Comparison of ENCODE assay signal across 12 cellular contexts in the genomic region with DNA sequence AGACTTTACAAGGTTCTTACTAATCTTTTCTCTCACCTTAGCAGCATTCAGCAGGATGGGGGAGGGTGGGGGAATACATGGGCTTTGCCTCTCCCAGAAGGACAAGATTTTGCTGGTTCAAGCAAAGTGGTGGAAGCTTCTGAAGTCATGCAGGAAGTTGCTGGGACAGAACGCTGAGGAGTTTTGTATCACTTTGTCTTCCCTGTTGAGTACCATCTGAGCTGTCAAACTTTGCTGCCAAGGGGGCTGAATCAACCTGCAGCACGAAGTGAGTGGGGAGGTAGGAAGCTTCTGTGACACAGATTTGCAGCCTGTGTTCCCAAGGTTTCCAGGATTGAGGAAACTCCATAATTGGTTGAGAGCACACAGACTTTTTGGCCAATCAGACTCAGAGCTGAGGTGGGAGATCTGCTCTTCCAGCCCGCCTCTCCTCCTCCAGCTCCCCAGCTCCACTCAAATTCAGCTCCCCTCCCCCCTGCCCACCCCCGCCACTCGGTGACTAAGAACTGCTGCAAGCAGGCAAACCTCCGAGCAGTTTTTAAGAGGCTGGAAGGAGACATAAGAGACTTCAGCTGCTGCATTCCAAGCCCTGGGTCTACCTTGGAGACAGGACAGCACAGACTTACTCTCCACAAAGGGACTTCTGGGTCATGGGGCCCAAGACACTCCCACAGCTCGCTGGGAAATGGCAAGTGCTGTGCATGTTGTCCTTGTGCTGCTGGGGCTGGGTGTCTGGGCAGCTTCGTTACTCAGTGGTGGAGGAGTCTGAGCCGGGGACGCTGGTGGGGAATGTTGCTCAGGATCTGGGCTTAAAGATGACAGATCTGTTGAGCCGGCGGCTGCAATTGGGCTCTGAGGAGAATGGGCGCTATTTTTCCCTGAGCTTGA. TPM values are rescaled to one million over a fixed set of nuclear protein-coding genes. Genes with fewer than 3 reads are reported as not detected.
DNase-seq lines count a peak whose midpoint lies in the region; ATAC-seq and TF ChIP-seq lines count a peak whose summit lies in the region.
"Had no signal": no experiment of that assay in that cellular context is flagged by ENCODE, and none has a peak within 500 bp of the region (broad histone marks: within the 10 kb centered on the region; RNA-seq: fewer than 3 reads in every experiment).

PCDHGC5 (plus strand) TSS at position 491 of the 888 bp plus-strand sequence; CDS start at position 651, 160 bp downstream.

- H3K27me3 ChIP-seq in A673 (replicated peaks; ENCODE audit: insufficient read depth, low read depth, low read length, poor library complexity) = no peaks in the 10 kb centered on the region
- H3K27me3 ChIP-seq in layer of hippocampus (ENCODE audit: control insufficient read depth, insufficient read depth, low read length) = peaks cover 14% of the 10 kb centered on the region

- DNase-seq in A673 (ENCODE audit: low spot score) = no peak
- peak; percentile 88 for DNase-seq in M059J (ENCODE audit: low read depth)
- peak; percentile 61 for DNase-seq in cerebellar cortex (ENCODE audit: low spot score)
- DNase-seq in activated T-cell treated with anti-CD3 and anti-CD28 coated beads, Interleukin-2, amount 50 U/mL, for 1 hour = no peak
- DNase-seq in NCI-H748 (lab: John Stamatoyannopoulos, UW; ENCODE audit: unreplicated experiment) = no peak
- no peak for DNase-seq in NK-92 (lab: John Stamatoyannopoulos, UW; ENCODE audit: unreplicated experiment)
- DNase-seq: AML-193; NCI-H187; stimulated activated CD4-positive, alpha-beta T cell treated with anti-CD3 and anti-CD28 coated beads, Interleukin-2, amount 100 ng/mL, for 48 hours; upper lobe of right lung had no signal

- BruUV-seq in A673 (replicated peaks; lab: Mats Ljungman, UMichigan) = no TSS peak

- H3K27ac ChIP-seq in A673 (ENCODE audit: low read depth, low read length, poor library complexity, severe bottlenecking) (peak within 1 kb of the TSS; percentile 50), layer of hippocampus (ENCODE audit: low read depth, low read length) (peak within 1 kb of the TSS; percentile 13)
- H3K27ac ChIP-seq: upper lobe of right lung had no signal

- CTCF ChIA-PET in A673 (lab: Charles Lee) = interaction anchor here (0.6 kb wide), 1 partner anchor 841 kb away, joined by 3 read pairs; no protein-coding TSS in a partner anchor

- TF ChIP-seq CTCF in A673 (conservative IDR thresholded peaks at IDR 0.05; ENCODE audit: low read depth, low read length) = no peak

- peaks cover 19% of the 10 kb centered on the region for H3K36me3 ChIP-seq in A673 (ENCODE audit: insufficient read depth, low read length, poor library complexity, severe bottlenecking)

- no peaks in the 10 kb centered on the region for H3K9me3 ChIP-seq in A673 (ENCODE audit: low read depth, low read length, poor library complexity, severe bottlenecking)
- H3K9me3 ChIP-seq: upper lobe of right lung had no signal

- H3K4me3 ChIP-seq in A673 (ENCODE audit: low read depth, low read length, poor library complexity, severe bottlenecking) = no peak within 1 kb of the TSS
- H3K4me3 ChIP-seq: upper lobe of right lung had no signal

- ATAC-seq in HG02678 (IDR thresholded peaks at IDR 0.05; ENCODE audit: unreplicated experiment) = no peak
- ATAC-seq: upper lobe of right lung had no signal

- intact Hi-C loops in A673 (cut with micrococcal nuclease; ENCODE audit: unreplicated experiment) = no loop called here

- POLR2A ChIA-PET in A673 (lab: Charles Lee; ENCODE audit: low non-redundant PET) = no interaction called here

- H3K4me1 ChIP-seq in A673 (ENCODE audit: insufficient read depth, low read length, poor library complexity, severe bottlenecking) = peaks cover 32% of the 10 kb centered on the region

RNA-seq across cellular contexts. Expression of gene PCDHGC5, which starts in this region (rescaled TPM):
- 3.4 and 3.6 TPM in 2 replicates for total RNA-seq in A673 (2021)
- 2.0 and 2.2 TPM in 2 replicates for total RNA-seq in M059J (2014; rRNA removed; shearing (Covaris generic))

Comparison
In these comparisons a context has a peak if more than half of its experiments do, and no peak if none do; other contexts are left out.
1. DNase-seq: peak in M059J (single experiment) and cerebellar cortex (single experiment); none in A673 (single experiment), activated T-cell treated with anti-CD3 and anti-CD28 coated beads, Interleukin-2, amount 50 U/mL, for 1 hour (single experiment), NCI-H748 (single experiment) and NK-92 (single experiment).